9 cellular contexts compared by ENCODE assay signal in the genomic region with DNA sequence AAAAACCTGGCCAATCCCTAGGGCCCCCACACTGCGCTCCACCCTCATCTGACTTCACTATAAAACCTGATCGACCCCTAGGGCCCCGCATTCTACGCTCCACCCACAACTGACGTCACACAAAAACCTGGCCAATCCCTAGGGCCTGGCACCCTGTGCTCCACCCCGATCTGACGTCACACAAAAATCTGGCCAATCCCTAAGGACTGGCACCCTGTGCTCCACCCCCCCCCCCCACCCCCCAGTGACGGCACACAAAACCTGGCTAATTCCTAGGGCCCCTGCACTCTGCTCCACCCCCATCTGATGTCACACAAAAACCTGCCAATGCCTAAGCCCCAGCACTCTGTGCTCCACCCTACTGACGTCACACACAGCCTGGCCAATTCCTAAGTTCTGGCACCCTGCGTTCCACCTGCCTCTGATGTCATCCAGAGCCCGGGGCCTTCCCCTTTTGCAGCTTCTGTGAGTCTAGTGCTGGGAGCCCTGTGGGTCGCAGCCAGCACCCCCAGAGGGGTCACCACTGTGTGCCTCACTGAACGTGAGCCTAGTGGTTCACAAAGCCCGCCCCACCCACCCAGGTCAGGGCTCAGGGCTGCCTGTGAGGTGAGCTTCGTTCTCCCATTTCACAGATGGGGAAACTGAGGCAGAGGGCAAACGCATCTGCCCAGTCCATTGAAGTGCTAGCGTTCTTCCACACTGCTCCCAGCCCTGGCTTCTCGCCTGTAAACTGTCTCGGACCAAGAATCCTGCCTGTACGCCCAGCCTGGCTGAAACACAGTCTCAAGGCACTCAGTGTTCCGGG. TPM values are rescaled to one million over a fixed set of nuclear protein-coding genes. Genes with fewer than 3 reads are reported as not detected.
A peak's percentile ranks its signal among the peaks of the same experiment; 100 is the strongest.
DNase-seq lines count a peak whose midpoint lies in the region; ATAC-seq, FAIRE-seq and TF ChIP-seq lines count a peak whose summit lies in the region.
"Had no signal": no experiment of that assay in that cellular context is flagged by ENCODE, and none has a peak within 500 bp of the region (broad histone marks: within the 10 kb centered on the region; RNA-seq: fewer than 3 reads in every experiment).

No MANE protein-coding gene starts in this region.

- H3K4me1 ChIP-seq in HepG2 (ENCODE audit: insufficient read depth, low read length) (no peaks in the 10 kb centered on the region), right lobe of liver (no peaks in the 10 kb centered on the region), K562 (replicated peaks in 1 of 2; ENCODE audit: control insufficient read depth in 2 of 2, insufficient read depth in 2 of 2, low read length in 2 of 2) (peaks cover 21 to 40% of the 10 kb centered on the region in 2 experiments), gastrocnemius medialis (no peaks in the 10 kb centered on the region)

- CTCF ChIA-PET in HepG2 (lab: Yijun Ruan, JAX; ENCODE audit: low intra/inter-chr PET ratio, low total read pairs) (no interaction called here), K562 (lab: Yijun Ruan, JAX; ENCODE audit: low intra/inter-chr PET ratio) (no interaction called here)

- DNase-seq in HepG2 (ENCODE audit: low spot score) (peak; percentile 28), right lobe of liver (no peak), NCI-H1930 (lab: John Stamatoyannopoulos, UW) (peak; percentile 15 to 39), K562 (ENCODE audit: extremely low read depth in 1 of 4, low spot score in 3 of 4) (peak; percentile 90 to 95 (median 94)), urothelium cell line (ENCODE audit: low spot score) (no peak), coronary artery (ENCODE audit: low spot score) (no peak), gastrocnemius medialis (no peak)
- DNase-seq: aorta had no signal

- POLR2A ChIA-PET in HepG2 (lab: Yijun Ruan, JAX), result no interaction called here
- POLR2A ChIA-PET in K562 (lab: Yijun Ruan, JAX), result interaction anchor here (0.6 to 1.1 kb wide), 4 partner anchors 14 to 762 kb away, joined by 3 to 4 read pairs (median 3); no protein-coding TSS in a partner anchor

- TF ChIP-seq CTCF in HepG2 (CRISPR knock-in tag; IDR thresholded peaks at IDR 0.05), result no peak
- no peak for TF ChIP-seq CTCF in right lobe of liver (IDR thresholded peaks at IDR 0.05)
- no peak for TF ChIP-seq CTCF in K562 (IDR thresholded peaks at IDR 0.05 in 2 of 3, conservative IDR thresholded peaks at IDR 0.05 in 1 of 3; ENCODE audit: insufficient read depth in 2 of 3, low read depth in 1 of 3, low read length in 3 of 3)
- TF ChIP-seq CTCF in coronary artery (IDR thresholded peaks at IDR 0.05), result no peak
- no peak for TF ChIP-seq CTCF in gastrocnemius medialis (IDR thresholded peaks at IDR 0.05 in 4 of 5, conservative IDR thresholded peaks at IDR 0.05 in 1 of 5)

- no peaks in the 10 kb centered on the region for H3K36me3 ChIP-seq in HepG2 (replicated peaks in 1 of 2; ENCODE audit: control insufficient read depth in 1 of 2, insufficient read depth in 2 of 2, low read length in 2 of 2)
- no peaks in the 10 kb centered on the region for H3K36me3 ChIP-seq in right lobe of liver
- H3K36me3 ChIP-seq in K562 (ENCODE audit: control insufficient read depth, insufficient read depth, low read length), result no peaks in the 10 kb centered on the region
- no peaks in the 10 kb centered on the region for H3K36me3 ChIP-seq in gastrocnemius medialis

- ATAC-seq in HepG2, result no peak
- ATAC-seq in right lobe of liver, result no peak
- ATAC-seq in K562, result peak; percentile 92
- ATAC-seq in GM18909 (IDR thresholded peaks at IDR 0.05; ENCODE audit: poor library complexity, unreplicated experiment), result no peak
- no peak for ATAC-seq in gastrocnemius medialis

- H3K27ac ChIP-seq in HepG2 (ENCODE audit: extremely low read length, insufficient read depth, low read length), result no peak overlapping the region
- no peak overlapping the region for H3K27ac ChIP-seq in right lobe of liver
- H3K27ac ChIP-seq in K562 (ENCODE audit: extremely low read depth, low read depth, low read length), result no peak overlapping the region
- H3K27ac ChIP-seq in coronary artery, result no peak overlapping the region
- H3K27ac ChIP-seq in gastrocnemius medialis, result no peak overlapping the region

- TF ChIP-seq RAD21 in HepG2 (CRISPR knock-in tag; IDR thresholded peaks at IDR 0.05), result no peak
- TF ChIP-seq RAD21 in K562 (CRISPR knock-in tag; conservative IDR thresholded peaks at IDR 0.05 in 1 of 2, IDR thresholded peaks at IDR 0.05 in 1 of 2), result no peak

- H3K27me3 ChIP-seq in HepG2 (ENCODE audit: control insufficient read depth in 1 of 2, insufficient read depth in 2 of 2, low read length in 2 of 2), result peaks cover 10 to 35% of the 10 kb centered on the region in 2 experiments; a peak in 4 of 5 replicates
- no peaks in the 10 kb centered on the region for H3K27me3 ChIP-seq in right lobe of liver
- peaks cover 0 to 14% of the 10 kb centered on the region in 2 experiments; a peak in 3 of 5 replicates for H3K27me3 ChIP-seq in K562 (ENCODE audit: control insufficient read depth in 2 of 2, insufficient read depth in 2 of 2, low read length in 2 of 2)
- peaks cover 16 to 37% (median 26%) of the 10 kb centered on the region in 3 donors for H3K27me3 ChIP-seq in gastrocnemius medialis

- no peak for TF ChIP-seq POLR2A in HepG2 (IDR thresholded peaks at IDR 0.05; ENCODE audit: insufficient read depth in 1 of 2, low read depth in 2 of 2, low read length in 2 of 2)
- TF ChIP-seq POLR2A in right lobe of liver (IDR thresholded peaks at IDR 0.05), result no peak
- no peak for TF ChIP-seq POLR2A in K562 (conservative IDR thresholded peaks at IDR 0.05)
- no peak for TF ChIP-seq POLR2A in gastrocnemius medialis (IDR thresholded peaks at IDR 0.05)

- H3K4me3 ChIP-seq in HepG2 (replicated peaks in 1 of 3; ENCODE audit: insufficient read depth in 1 of 3, low read depth in 2 of 3, low read length in 3 of 3) (no peak overlapping the region), right lobe of liver (no peak overlapping the region), K562 (no peak overlapping the region), coronary artery (no peak overlapping the region), gastrocnemius medialis (no peak overlapping the region)

- H3K9me1 ChIP-seq in K562 (ENCODE audit: control insufficient read depth, insufficient read depth, low read length), result no peaks in the 10 kb centered on the region

- 26% methylated on average over 13 of the region's 21 CpGs for WGBS in HepG2 (ENCODE audit: low lambda C conversion rate)
- WGBS in right lobe of liver (ENCODE audit: insufficient coverage, low coverage, low lambda C conversion rate, missing lambda C conversion rate), result 61% methylated on average over 10 of the region's 21 CpGs
- WGBS in K562 (ENCODE audit: insufficient coverage, low coverage, missing lambda C conversion rate), result 16% methylated on average over 19 of the region's 21 CpGs

- no peaks in the 10 kb centered on the region for H3K9me3 ChIP-seq in HepG2 (ENCODE audit: low read length)
- no peaks in the 10 kb centered on the region for H3K9me3 ChIP-seq in right lobe of liver
- H3K9me3 ChIP-seq in K562 (replicated peaks; ENCODE audit: control insufficient read depth, insufficient read depth, low read depth, low read length), result no peaks in the 10 kb centered on the region
- no peaks in the 10 kb centered on the region for H3K9me3 ChIP-seq in gastrocnemius medialis

- H3K9ac ChIP-seq in HepG2 (ENCODE audit: insufficient read depth, low read depth, low read length), result no peak overlapping the region
- H3K9ac ChIP-seq in K562 (ENCODE audit: insufficient read depth in 1 of 2, low read depth in 2 of 2, low read length in 2 of 2), result 0 out of 4 replicates have a peak overlapping the region, but pooled peaks of 1 of the 2 experiments have one; percentile 18

- no peak overlapping the region for H3K4me2 ChIP-seq in HepG2 (ENCODE audit: low read depth, low read length)
- peak overlapping the region; percentile 57; the same call in 1 of the 2 replicates for H3K4me2 ChIP-seq in K562 (ENCODE audit: insufficient read depth, low read length)

- H2AFZ ChIP-seq in HepG2 (ENCODE audit: low read length) (no peak overlapping the region), K562 (ENCODE audit: low read depth, low read length) (peak overlapping the region; percentile 83)

- H3K79me2 ChIP-seq in HepG2 (ENCODE audit: insufficient read depth, low read length) (no peaks in the 10 kb centered on the region), K562 (ENCODE audit: control insufficient read depth, insufficient read depth, low read length) (no peaks in the 10 kb centered on the region)

- intact Hi-C loops in HepG2 (cut with micrococcal nuclease; ENCODE audit: unreplicated experiment) (no loop called here), right lobe of liver (cut with DNase I) (no loop called here), K562 (cut with micrococcal nuclease) (loop anchor here (5.0 kb wide), 1 partner anchor 44 kb away; no protein-coding TSS in a partner anchor), gastrocnemius medialis (cut with DNase I; ENCODE audit: low total_unique reads) (no loop called here)

- no peaks in the 10 kb centered on the region for H4K20me1 ChIP-seq in HepG2 (ENCODE audit: insufficient read depth, low read length)
- H4K20me1 ChIP-seq in K562 (replicated peaks; ENCODE audit: control insufficient read depth, insufficient read depth, low read length), result no peaks in the 10 kb centered on the region

- BruUV-seq in HepG2 (replicated peaks; lab: Mats Ljungman, UMichigan) (no TSS peak), K562 (replicated peaks; lab: Mats Ljungman, UMichigan) (no TSS peak)

- in situ Hi-C loops in HepG2 (cut with HindIII; ENCODE audit: extremely low pct_ligation_motif_present, low pct_unique_long_range_greater_than_20kb), result no loop called here
- in situ Hi-C loops in K562 (cut with MboI), result no loop called here
- in situ Hi-C loops in gastrocnemius medialis (cut with MboI; ENCODE audit: low sequenced_read_pairs in 4 of 4), result no loop called here

- FAIRE-seq in HepG2 (lab: Jason Lieb, UNC), result no peak
- peak; percentile 98 for FAIRE-seq in K562 (lab: Jason Lieb, UNC)
- FAIRE-seq in urothelium cell line (lab: Jason Lieb, UNC), result peak; percentile 97

- no peak for TF ChIP-seq EP300 in HepG2 (IDR thresholded peaks at IDR 0.05; ENCODE audit: low read depth in 2 of 2, low read length in 2 of 2)
- no peak for TF ChIP-seq EP300 in HepG2 (CRISPR knock-in tag; IDR thresholded peaks at IDR 0.05; ENCODE audit: borderline replicate concordance)
- no peak for TF ChIP-seq EP300 in K562 (IDR thresholded peaks at IDR 0.05; ENCODE audit: low read length)

RNA-seq across cellular contexts. Expression of gene MICALL2, which starts 40.6 kb away (rescaled TPM):
- 1.8 and 5.8 TPM in 2 replicates for total RNA-seq in HepG2 (2016; rRNA removed; fragmentation: Illumina TruSeq; extraction: Trizol)
- total RNA-seq in HepG2 (2016; cell fraction: cytosol; rRNA removed; fragmentation: Illumina TruSeq; extraction: Trizol; ENCODE audit: low read depth), result 5.5 and 6.3 TPM in 2 replicates
- 2.1 and 6.3 TPM in 2 replicates for total RNA-seq in HepG2 (2016; cell fraction: insoluble cytoplasmic fraction; rRNA removed; fragmentation: Illumina TruSeq; extraction: Trizol)
- 2.9 and 3.0 TPM in 2 replicates for total RNA-seq in HepG2 (2016; cell fraction: membrane; rRNA removed; fragmentation: Illumina TruSeq; extraction: Trizol)
- 7.9 and 10.2 TPM in 2 replicates for total RNA-seq in HepG2 (2016; cell fraction: nucleus; rRNA removed; fragmentation: Illumina TruSeq; extraction: Trizol)
- polyA plus RNA-seq in HepG2 (2011; rRNA removed), result 12.4 and 15.0 TPM in 2 replicates
- polyA plus RNA-seq in HepG2 (2011; cell fraction: cytosol; rRNA removed), result 2.3 and 4.4 TPM in 2 replicates
- 231 and 294 TPM in 2 replicates for polyA plus RNA-seq in HepG2 (2011; cell fraction: nucleus; rRNA removed)
- 5.9 and 10.1 TPM in 2 replicates for polyA plus RNA-seq in HepG2 (2012)
- polyA plus RNA-seq in HepG2 (2016; cell fraction: cytosol; fragmentation: Illumina TruSeq; extraction: Trizol; ENCODE audit: low read depth), result 1.1 and 1.7 TPM in 2 replicates
- 1.9 and 2.3 TPM in 2 replicates for polyA plus RNA-seq in HepG2 (2016; cell fraction: insoluble cytoplasmic fraction; fragmentation: Illumina TruSeq; extraction: Trizol; ENCODE audit: low read depth)
- 1.3 and 1.7 TPM in 2 replicates for polyA plus RNA-seq in HepG2 (2016; cell fraction: membrane; fragmentation: Illumina TruSeq; extraction: Trizol; ENCODE audit: low read depth)
- 32.1 and 32.9 TPM in 2 replicates for polyA plus RNA-seq in HepG2 (2016; cell fraction: nucleus; fragmentation: Illumina TruSeq; extraction: Trizol; ENCODE audit: insufficient read depth, low read depth)
- polyA minus RNA-seq in HepG2 (2011; rRNA and poly(A)+ RNA removed; ENCODE audit: low replicate concordance), result 17.6 and 22.4 TPM in 2 replicates
- 2.2 and 2.5 TPM in 2 replicates for polyA minus RNA-seq in HepG2 (2011; cell fraction: cytosol; rRNA and poly(A)+ RNA removed)
- polyA minus RNA-seq in HepG2 (2011; cell fraction: nucleus; rRNA and poly(A)+ RNA removed), result 26.2 and 30.8 TPM in 2 replicates
- 10 to 100 TPM in 5 of 6 experiments, 1 to 10 TPM in 1; 8.2 to 23.8 (median 13.6) TPM for total RNA-seq in right lobe of liver
- total RNA-seq in K562 (2011; cell fraction: chromatin; rRNA removed; ENCODE audit: low replicate concordance), result 266 and 844 TPM in 2 replicates
- total RNA-seq in K562 (2011; cell fraction: nucleolus; rRNA removed), result 502 and 577 TPM in 2 replicates
- 359 and 406 TPM in 2 replicates for total RNA-seq in K562 (2011; cell fraction: nucleoplasm; rRNA removed)
- 59.0 and 71.5 TPM in 2 replicates for total RNA-seq in K562 (2014; rRNA removed)
- 6.9 and 9.5 TPM in 2 replicates for total RNA-seq in K562 (2014; rRNA removed; fragmentation: Illumina TruSeq; extraction: Trizol)
- total RNA-seq in K562 (2015; rRNA removed; fragmentation: Illumina TruSeq; extraction: Trizol), result 26.9 and 32.7 TPM in 2 replicates
- 102 and 103 TPM in 2 replicates for total RNA-seq in K562 (2021)
- polyA plus RNA-seq in K562 (2011; rRNA removed), result 17.0 and 42.5 TPM in 2 replicates
- 14.6 and 28.0 TPM in 2 replicates for polyA plus RNA-seq in K562 (2011; cell fraction: cytosol; rRNA removed)
- 444 and 528 TPM in 2 replicates for polyA plus RNA-seq in K562 (2011; cell fraction: nucleus; rRNA removed)
- polyA plus RNA-seq in K562 (2012), result 61.2 and 74.6 TPM in 2 replicates
- polyA plus RNA-seq in K562 (2014; fragmentation: Illumina TruSeq; extraction: Trizol), result 13.2 and 29.8 TPM in 2 replicates
- polyA plus RNA-seq in K562 (2014; fragmentation: Nextera tagmentation; extraction: Ambion mirVana), result 1 to 10 TPM; 1.8 to 2.2 TPM
- 91.2 and 99.3 TPM in 2 replicates for polyA plus RNA-seq in K562 (2014; rRNA removed)
- 53.2 and 57.7 TPM in 2 replicates for polyA minus RNA-seq in K562 (2011; rRNA and poly(A)+ RNA removed)
- polyA minus RNA-seq in K562 (2011; cell fraction: cytosol; rRNA and poly(A)+ RNA removed), result 17.9 and 22.2 TPM in 2 replicates
- 91.7 and 109 TPM in 2 replicates for polyA minus RNA-seq in K562 (2011; cell fraction: nucleus; rRNA and poly(A)+ RNA removed)
- total RNA-seq in gastrocnemius medialis, result 1 to 10 TPM; 1.6 to 4.8 (median 2.4) TPM

Comparison
In these comparisons a context has a peak if more than half of its experiments do, and no peak if none do; other contexts are left out.
1. DNase-seq: peak in HepG2 (single experiment), NCI-H1930 (2 of 2) and K562 (4 of 4); none in right lobe of liver (0 of 3), urothelium cell line (single experiment), coronary artery (single experiment) and gastrocnemius medialis (0 of 2).
2. Of the 241 proteins assayed by ChIP-seq in both HepG2 and K562: peak only in HepG2: none; only in K562: ADNP, ARID3A, ATF1, CHD2, CREM, FOXK1 and 15 more; in both: CREB1 and NFYB; in neither: 213; mixed calls (peak in some experiments, not most) for 5.